ENCODE assay signal across 20 cellular contexts in genomic region chr3:13364602-13365271, GRCh38. TPM values are rescaled to one million over a fixed set of nuclear protein-coding genes. Genes with fewer than 3 reads are reported as not detected.
DNase-seq lines count a peak whose midpoint lies in the region; ATAC-seq and TF ChIP-seq lines count a peak whose summit lies in the region.
"Had no signal": no experiment of that assay in that cellular context is flagged by ENCODE, and none has a peak within 500 bp of the region (broad histone marks: within the 10 kb centered on the region; RNA-seq: fewer than 3 reads in every experiment).

No MANE protein-coding gene starts in this region.

- TF ChIP-seq CTCF in WTC11 (IDR thresholded peaks at IDR 0.05), result no peak

- POLR2A ChIA-PET in WTC11 (lab: Charles Lee), result interaction anchor here (0.7 kb wide), 1 partner anchor 18 kb away, joined by 3 read pairs; no protein-coding TSS in a partner anchor

- H3K4me3 Mint-ChIP-seq in activated T-cell treated with anti-CD3 and anti-CD28 coated beads, Interleukin-2, amount 50 U/mL, for 24 hours, result no peak overlapping the region
- H3K4me3 Mint-ChIP-seq in WTC11, result no peak overlapping the region
- H3K4me3 Mint-ChIP-seq: activated CD8-positive, alpha-beta T cell treated with anti-CD3 and anti-CD28 coated beads for 36 hours; mesothelial cell of epicardium; naive thymus-derived CD8-positive, alpha-beta T cell had no signal

- H3K27me3 Mint-ChIP-seq in activated T-cell treated with anti-CD3 and anti-CD28 coated beads, Interleukin-2, amount 50 U/mL, for 24 hours, result no peaks in the 10 kb centered on the region
- H3K27me3 Mint-ChIP-seq in WTC11 (ENCODE audit: low read depth), result no peaks in the 10 kb centered on the region
- H3K27me3 Mint-ChIP-seq: activated CD8-positive, alpha-beta T cell treated with anti-CD3 and anti-CD28 coated beads for 36 hours; naive thymus-derived CD8-positive, alpha-beta T cell had no signal

- peaks cover 79% of the 10 kb centered on the region for H3K36me3 Mint-ChIP-seq in activated T-cell treated with anti-CD3 and anti-CD28 coated beads, Interleukin-2, amount 50 U/mL, for 24 hours (ENCODE audit: low read depth)
- H3K36me3 Mint-ChIP-seq in WTC11, result peaks cover 53% of the 10 kb centered on the region

- DNase-seq in activated T-cell treated with anti-CD3 and anti-CD28 coated beads, Interleukin-2, amount 50 U/mL, for 24 hours, result no peak
- DNase-seq in activated T-cell treated with anti-CD3 and anti-CD28 coated beads, Interleukin-2, amount 50 U/mL, for 1 hour, result no peak
- DNase-seq in WTC11 (ENCODE audit: low spot score), result no peak
- DNase-seq in head of caudate nucleus, result peak in 39 of 42 donors; percentile 19 to 87 (median 61)
- DNase-seq in renal cortical epithelial cell (ENCODE audit: low read depth), result peak; percentile 2
- DNase-seq in NCI-H1105 treated with DMSO at 0.1 percent for 48 hours (lab: John Stamatoyannopoulos, UW), result no peak
- DNase-seq in SW 1271 (lab: John Stamatoyannopoulos, UW), result no peak
- DNase-seq: activated CD8-positive, alpha-beta T cell treated with anti-CD3 and anti-CD28 coated beads for 36 hours; activated naive CD4-positive, alpha-beta T cell treated with anti-CD3 and anti-CD28 coated beads, Interleukin-2, amount 50 U/mL, for 16 hours; BE2C; colonic mucosa; DMS79 treated with DMSO at 0.1 percent for 48 hours; GOT3; naive thymus-derived CD8-positive, alpha-beta T cell; NCI-H1436 treated with DMSO at 0.1 percent for 48 hours; NCI-H2171 treated with DMSO at 0.1 percent for 48 hours; substantia nigra had no signal

- CTCF ChIA-PET in WTC11 (lab: Charles Lee), result interaction anchor here (0.8 to 2.5 kb wide), 16 partner anchors 8 to 497 kb away, joined by 3 to 15 read pairs (median 4); partner anchors contain the start of gene HDAC11

- intact Hi-C loops in head of caudate nucleus (cut with DNase I), result no loop called here

- peaks cover 2% of the 10 kb centered on the region for H3K4me1 Mint-ChIP-seq in activated T-cell treated with anti-CD3 and anti-CD28 coated beads, Interleukin-2, amount 50 U/mL, for 24 hours (ENCODE audit: low read depth)
- H3K4me1 Mint-ChIP-seq in WTC11, result peaks cover 25% of the 10 kb centered on the region
- H3K4me1 Mint-ChIP-seq: mesothelial cell of epicardium had no signal

- peak; percentile 46 for ATAC-seq in WTC11
- no peak for ATAC-seq in GM21529 (IDR thresholded peaks at IDR 0.05; ENCODE audit: unreplicated experiment)
- ATAC-seq: activated CD8-positive, alpha-beta T cell treated with anti-CD3 and anti-CD28 coated beads for 36 hours; naive thymus-derived CD8-positive, alpha-beta T cell; sciatic nerve had no signal

- no peaks in the 10 kb centered on the region for H3K9me3 Mint-ChIP-seq in activated T-cell treated with anti-CD3 and anti-CD28 coated beads, Interleukin-2, amount 50 U/mL, for 24 hours
- H3K9me3 Mint-ChIP-seq in WTC11, result peaks cover 8% of the 10 kb centered on the region
- H3K9me3 Mint-ChIP-seq: activated CD8-positive, alpha-beta T cell treated with anti-CD3 and anti-CD28 coated beads for 36 hours; mesothelial cell of epicardium; naive thymus-derived CD8-positive, alpha-beta T cell had no signal

- peak overlapping the region; percentile 60 for H3K27ac Mint-ChIP-seq in activated T-cell treated with anti-CD3 and anti-CD28 coated beads, Interleukin-2, amount 50 U/mL, for 24 hours
- H3K27ac Mint-ChIP-seq in WTC11, result peak overlapping the region; percentile 99
- H3K27ac Mint-ChIP-seq: mesothelial cell of epicardium had no signal

TF ChIP-seq in WTC11, 78 proteins besides CTCF, POLR2A, EP300 and RAD21:
- TF ChIP-seq TEAD4 (CRISPR knock-in tag; IDR thresholded peaks at IDR 0.05) (no peak), PRRX2 (CRISPR knock-in tag; IDR thresholded peaks at IDR 0.05) (no peak), ZNF232 (CRISPR knock-in tag; IDR thresholded peaks at IDR 0.05) (no peak)

RNA-seq across cellular contexts. Expression of gene NUP210, which starts 55.4 kb away (rescaled TPM):
- 59.2 to 69.9 TPM (median 69.8 TPM) in 3 replicates for total RNA-seq in WTC11 (2021)
- total RNA-seq in renal cortical epithelial cell, result 3.6 and 20.8 TPM in 2 replicates

Comparison
In these comparisons a context has a peak if more than half of its experiments do, and no peak if none do; other contexts are left out.
1. DNase-seq: peak in head of caudate nucleus (39 of 42) and renal cortical epithelial cell (single experiment); none in activated T-cell treated with anti-CD3 and anti-CD28 coated beads, Interleukin-2, amount 50 U/mL, for 24 hours (single experiment), activated T-cell treated with anti-CD3 and anti-CD28 coated beads, Interleukin-2, amount 50 U/mL, for 1 hour (single experiment), WTC11 (single experiment), NCI-H1105 treated with DMSO at 0.1 percent for 48 hours (single experiment) and SW 1271 (0 of 2).